In genomic region chr4:2469192-2469984, GRCh38 we compare ENCODE assay signal across 8 cellular contexts. TPM values are rescaled to one million over a fixed set of nuclear protein-coding genes. Genes with fewer than 3 reads are reported as not detected.
DNase-seq lines count a peak whose midpoint lies in the region; FAIRE-seq and TF ChIP-seq lines count a peak whose summit lies in the region.

No MANE protein-coding gene starts in this region.

- H3K36me3 ChIP-seq in mucosa of stomach (ENCODE audit: control insufficient read depth, insufficient read depth, low read length) = no peaks in the 10 kb centered on the region

- TF ChIP-seq POLR2A in H54 (IDR thresholded peaks at IDR 0.05; ENCODE audit: low read depth, low read length) = 0 out of 2 replicates have a peak, but pooled peaks have one; percentile 51

- no peak for TF ChIP-seq CTCF in GM13976 (IDR thresholded peaks at IDR 0.05; ENCODE audit: borderline replicate concordance, control extremely low read depth, extremely low read depth, insufficient read depth, missing control alignments)

- H3K4me3 ChIP-seq in mucosa of stomach (ENCODE audit: low read length) = peak overlapping the region; percentile 97

- H3K9me3 ChIP-seq in mucosa of stomach (ENCODE audit: control insufficient read depth, low read length) = no peaks in the 10 kb centered on the region

- peak; percentile 83 for DNase-seq in GM13976 (ENCODE audit: low spot score)
- DNase-seq in H54 (ENCODE audit: insufficient read length, low spot score) = peak; percentile 33
- peak; percentile 40 to 45 for DNase-seq in Kasumi-1 (lab: John Stamatoyannopoulos, UW)
- DNase-seq in activated CD4-positive, alpha-beta T cell treated with anti-CD3 and anti-CD28 coated beads, Interleukin-2, amount 50 U/mL, for 48 hours = peak; percentile 76 to 82
- DNase-seq in effector CD8-positive, alpha-beta T cell (lab: John Stamatoyannopoulos, UW) = peak; percentile 54
- peak; percentile 45 for DNase-seq in stimulated activated CD8-positive, alpha-beta memory T cell treated with anti-CD3 and anti-CD28 coated beads, Interleukin-7, amount 100 ng/mL, for 24 hours (ENCODE audit: low read depth)
- DNase-seq in mesenteric fat pad (ENCODE audit: low spot score) = no peak

- peak overlapping the region; percentile 97 for H3K9ac ChIP-seq in mucosa of stomach (ENCODE audit: low read length)

- H3K4me1 ChIP-seq in mucosa of stomach (ENCODE audit: control insufficient read depth, insufficient read depth, low read length) = peaks cover 9% of the 10 kb centered on the region

- no peak for FAIRE-seq in H54 (lab: Jason Lieb, UNC)

- in situ Hi-C loops in GM13976 (cut with MboI; ENCODE audit: low sequenced_read_pairs, unreplicated experiment) = no loop called here

- no peaks in the 10 kb centered on the region for H3K27me3 ChIP-seq in mucosa of stomach (ENCODE audit: control insufficient read depth, insufficient read depth, low read length)

RNA-seq across cellular contexts. Expression of gene RNF4, which starts 0.5 kb away (rescaled TPM):
- total RNA-seq in mesenteric fat pad = 48.6 TPM

RNA-seq across cellular contexts. Expression of gene CFAP99, which starts 50.6 kb away (rescaled TPM):
- not detected for total RNA-seq in mesenteric fat pad

RNA-seq across cellular contexts. Expression of gene ZFYVE28, which starts 50.9 kb away (rescaled TPM):
- 12.9 TPM for total RNA-seq in mesenteric fat pad
